ENCODE assay signal across 1 cellular context in genomic region chr2:156340818-156341481, GRCh38.
TF ChIP-seq lines count a peak whose summit lies in the region.

No MANE protein-coding gene starts in this region.

TF ChIP-seq in WTC11, 78 proteins besides CTCF, POLR2A, EP300 and RAD21 (continued from another document):
- TF ChIP-seq, protein P1, sequence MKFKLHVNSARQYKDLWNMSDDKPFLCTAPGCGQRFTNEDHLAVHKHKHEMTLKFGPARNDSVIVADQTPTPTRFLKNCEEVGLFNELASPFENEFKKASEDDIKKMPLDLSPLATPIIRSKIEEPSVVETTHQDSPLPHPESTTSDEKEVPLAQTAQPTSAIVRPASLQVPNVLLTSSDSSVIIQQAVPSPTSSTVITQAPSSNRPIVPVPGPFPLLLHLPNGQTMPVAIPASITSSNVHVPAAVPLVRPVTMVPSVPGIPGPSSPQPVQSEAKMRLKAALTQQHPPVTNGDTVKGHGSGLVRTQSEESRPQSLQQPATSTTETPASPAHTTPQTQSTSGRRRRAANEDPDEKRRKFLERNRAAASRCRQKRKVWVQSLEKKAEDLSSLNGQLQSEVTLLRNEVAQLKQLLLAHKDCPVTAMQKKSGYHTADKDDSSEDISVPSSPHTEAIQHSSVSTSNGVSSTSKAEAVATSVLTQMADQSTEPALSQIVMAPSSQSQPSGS (CRISPR knock-in tag; IDR thresholded peaks at IDR 0.05; ENCODE audit: borderline replicate concordance, low read depth): no peak
- TF ChIP-seq ZNF416 (CRISPR knock-in tag; IDR thresholded peaks at IDR 0.05) (no peak), NFATC4 (CRISPR knock-in tag; IDR thresholded peaks at IDR 0.05) (no peak)
